Comparison of ENCODE assay signal across 26 cellular contexts in genomic region chr21:34313116-34313515, GRCh38. TPM values are rescaled to one million over a fixed set of nuclear protein-coding genes. Genes with fewer than 3 reads are reported as not detected.
DNase-seq lines count a peak whose midpoint lies in the region; ATAC-seq and TF ChIP-seq lines count a peak whose summit lies in the region.
"Had no signal": no experiment of that assay in that cellular context is flagged by ENCODE, and none has a peak within 500 bp of the region (broad histone marks: within the 10 kb centered on the region; RNA-seq: fewer than 3 reads in every experiment).

No MANE protein-coding gene starts in this region.

- H4K20me1 ChIP-seq in neural progenitor cell (ENCODE audit: low read depth): no peaks in the 10 kb centered on the region

- H3K36me3 Mint-ChIP-seq in neural progenitor cell: peaks cover 3% of the 10 kb centered on the region
- no peaks in the 10 kb centered on the region for H3K36me3 Mint-ChIP-seq in activated naive CD4-positive, alpha-beta T cell treated with anti-CD3 and anti-CD28 coated beads, Interleukin-2, amount 10 ng/mL, durations not matched to agents 7 days and 5 days
- H3K36me3 Mint-ChIP-seq: CD14-positive monocyte; natural killer cell treated with Interleukin-12 subunit alpha and Interleukin-12 subunit beta and Interleukin-15 and Interleukin-18, amount 100 ng/mL, for 72 hours had no signal

- no peaks in the 10 kb centered on the region for H3F3A ChIP-seq in neural progenitor cell (ENCODE audit: low read depth)

- no peak overlapping the region for H3K4me3 Mint-ChIP-seq in neural progenitor cell
- no peak overlapping the region for H3K4me3 Mint-ChIP-seq in activated naive CD4-positive, alpha-beta T cell treated with anti-CD3 and anti-CD28 coated beads, Interleukin-2, amount 10 ng/mL, durations not matched to agents 7 days and 5 days
- H3K4me3 Mint-ChIP-seq: activated T-cell treated with anti-CD3 and anti-CD28 coated beads, Interleukin-2, amount 50 U/mL, for 4 hours; CD14-positive monocyte; endodermal cell; natural killer cell treated with Interleukin-12 subunit alpha and Interleukin-12 subunit beta and Interleukin-15 and Interleukin-18, amount 100 ng/mL, for 72 hours had no signal

- CTCF ChIA-PET in activated naive CD4-positive, alpha-beta T cell treated with anti-CD3 and anti-CD28 coated beads, Interleukin-2, amount 10 ng/mL, durations not matched to agents 7 days and 5 days (lab: Charles Lee): no interaction called here
- CTCF ChIA-PET in GM10248 (lab: Yijun Ruan, JAX): no interaction called here

- H3K27ac ChIP-seq in neural progenitor cell: no peak overlapping the region
- H3K27ac ChIP-seq: cardiac muscle cell, KMS-11, parathyroid adenoma, thoracic aorta had no signal

- H3K4me3 ChIP-seq in epithelial cell of esophagus (ENCODE audit: low read length) (no peak overlapping the region), neural progenitor cell (no peak overlapping the region)
- H3K4me3 ChIP-seq: cardiac muscle cell, thoracic aorta had no signal

- no peaks in the 10 kb centered on the region for H3K4me1 ChIP-seq in neural progenitor cell
- H3K4me1 ChIP-seq: parathyroid adenoma had no signal

- H3K27me3 Mint-ChIP-seq in neural progenitor cell (ENCODE audit: insufficient read depth, low read depth): peaks cover 3% of the 10 kb centered on the region
- peaks cover 4% of the 10 kb centered on the region for H3K27me3 Mint-ChIP-seq in activated naive CD4-positive, alpha-beta T cell treated with anti-CD3 and anti-CD28 coated beads, Interleukin-2, amount 10 ng/mL, durations not matched to agents 7 days and 5 days

- no peaks in the 10 kb centered on the region for H3K36me3 ChIP-seq in neural progenitor cell
- H3K36me3 ChIP-seq: cardiac muscle cell, thoracic aorta had no signal

- TF ChIP-seq CTCF in epithelial cell of esophagus (IDR thresholded peaks at IDR 0.05; ENCODE audit: insufficient read depth, low read depth, low read length, missing control alignments): no peak
- TF ChIP-seq CTCF in neural progenitor cell (IDR thresholded peaks at IDR 0.05): no peak
- TF ChIP-seq CTCF in GM10248 (IDR thresholded peaks at IDR 0.05; ENCODE audit: control extremely low read depth, extremely low read depth, low read depth, missing control alignments): no peak

- no peak overlapping the region for H3K4me2 ChIP-seq in neural progenitor cell
- H3K4me2 ChIP-seq: KMS-11 had no signal

- peak overlapping the region; percentile 28 for H3K27ac Mint-ChIP-seq in neural progenitor cell
- no peak overlapping the region for H3K27ac Mint-ChIP-seq in activated naive CD4-positive, alpha-beta T cell treated with anti-CD3 and anti-CD28 coated beads, Interleukin-2, amount 10 ng/mL, durations not matched to agents 7 days and 5 days
- H3K27ac Mint-ChIP-seq: CD14-positive monocyte; endodermal cell; natural killer cell treated with Interleukin-12 subunit alpha and Interleukin-12 subunit beta and Interleukin-15 and Interleukin-18, amount 100 ng/mL, for 72 hours had no signal

- no peaks in the 10 kb centered on the region for H3K9me3 ChIP-seq in neural progenitor cell (ENCODE audit: low read depth)
- H3K9me3 ChIP-seq: thoracic aorta had no signal

- no peaks in the 10 kb centered on the region for H3K27me3 ChIP-seq in neural progenitor cell
- H3K27me3 ChIP-seq: cardiac muscle cell had no signal

- POLR2A ChIA-PET in GM10248 (lab: Yijun Ruan, JAX): no interaction called here

- H3K4me1 Mint-ChIP-seq in neural progenitor cell: no peaks in the 10 kb centered on the region
- H3K4me1 Mint-ChIP-seq in activated naive CD4-positive, alpha-beta T cell treated with anti-CD3 and anti-CD28 coated beads, Interleukin-2, amount 10 ng/mL, durations not matched to agents 7 days and 5 days: no peaks in the 10 kb centered on the region
- H3K4me1 Mint-ChIP-seq: CD14-positive monocyte had no signal

- no peak overlapping the region for H3K9ac ChIP-seq in neural progenitor cell
- H3K9ac ChIP-seq: KMS-11, parathyroid adenoma had no signal

- no peak overlapping the region for H2AFZ ChIP-seq in neural progenitor cell (replicated peaks)
- H2AFZ ChIP-seq: parathyroid adenoma had no signal

- ATAC-seq in GM18909 (IDR thresholded peaks at IDR 0.05; ENCODE audit: poor library complexity, unreplicated experiment): no peak
- ATAC-seq: activated T-cell treated with anti-CD3 and anti-CD28 coated beads, Interleukin-2, amount 50 U/mL, for 4 hours; natural killer cell treated with Interleukin-12 subunit alpha and Interleukin-12 subunit beta and Interleukin-15 and Interleukin-18, amount 100 ng/mL, for 72 hours; stimulated activated naive CD8-positive, alpha-beta T cell treated with anti-CD3 and anti-CD28 coated beads, Interleukin-15, Interleukin-2, amounts not matched to agents 100 U/mL and 50 U/mL, for 24 hours had no signal

- peaks cover 4% of the 10 kb centered on the region for H3K9me3 Mint-ChIP-seq in neural progenitor cell
- H3K9me3 Mint-ChIP-seq in activated naive CD4-positive, alpha-beta T cell treated with anti-CD3 and anti-CD28 coated beads, Interleukin-2, amount 10 ng/mL, durations not matched to agents 7 days and 5 days: no peaks in the 10 kb centered on the region
- H3K9me3 Mint-ChIP-seq: activated T-cell treated with anti-CD3 and anti-CD28 coated beads, Interleukin-2, amount 50 U/mL, for 4 hours; endodermal cell; natural killer cell treated with Interleukin-12 subunit alpha and Interleukin-12 subunit beta and Interleukin-15 and Interleukin-18, amount 100 ng/mL, for 72 hours had no signal

- no peaks in the 10 kb centered on the region for H3K79me2 ChIP-seq in neural progenitor cell (ENCODE audit: low read depth)
- H3K79me2 ChIP-seq: parathyroid adenoma had no signal

- DNase-seq in ELR (ENCODE audit: low read depth) (peak; percentile 51), M059J (ENCODE audit: low read depth) (peak; percentile 60), epithelial cell of esophagus (ENCODE audit: low read depth) (peak; percentile 36), neural progenitor cell (ENCODE audit: low spot score) (no peak), GM10248 (ENCODE audit: extremely low spot score) (no peak), HuH-7.5 (ENCODE audit: low spot score) (no peak)
- DNase-seq in activated naive CD4-positive, alpha-beta T cell treated with anti-CD3 and anti-CD28 coated beads, Interleukin-2, amount 10 ng/mL, durations not matched to agents 7 days and 5 days: no peak
- DNase-seq: activated CD4-positive, alpha-beta T cell treated with anti-CD3 and anti-CD28 coated beads for 48 hours; activated naive CD4-positive, alpha-beta T cell; activated T-cell treated with anti-CD3 and anti-CD28 coated beads, Interleukin-2, amount 50 U/mL, for 4 hours; cortex of kidney; endodermal cell; left ventricle myocardium superior; MV-4-11; NCI-H1694 treated with DMSO at 0.1 percent for 48 hours; NCI-H2171; NCI-H524 treated with DMSO at 0.1 percent for 48 hours; stimulated activated naive CD8-positive, alpha-beta T cell treated with anti-CD3 and anti-CD28 coated beads, Interleukin-15, Interleukin-2, amounts not matched to agents 100 U/mL and 50 U/mL, for 24 hours; T-helper 2 cell had no signal

RNA-seq across cellular contexts. Expression of gene KCNE2, which starts 50.7 kb away (rescaled TPM):
- 0.10 TPM in 1 of 2 replicates, not detected in the other for total RNA-seq in M059J (2014; rRNA removed; shearing (Covaris generic))
- 0.19 TPM in 1 of 2 replicates, not detected in the other for total RNA-seq in neural progenitor cell (ENCODE audit: low replicate concordance)
- total RNA-seq: activated T-cell treated with anti-CD3 and anti-CD28 coated beads, Interleukin-2, amount 50 U/mL, for 4 hours; left ventricle myocardium superior; natural killer cell treated with Interleukin-12 subunit alpha and Interleukin-12 subunit beta and Interleukin-15 and Interleukin-18, amount 100 ng/mL, for 72 hours; thoracic aorta had no signal

Comparison
In these comparisons a context has a peak if more than half of its experiments do, and no peak if none do; other contexts are left out.
1. DNase-seq: peak in ELR (single experiment), M059J (single experiment) and epithelial cell of esophagus (single experiment); none in neural progenitor cell (single experiment), activated naive CD4-positive, alpha-beta T cell treated with anti-CD3 and anti-CD28 coated beads, Interleukin-2, amount 10 ng/mL, durations not matched to agents 7 days and 5 days (single experiment), GM10248 (single experiment) and HuH-7.5 (single experiment).